9 cellular contexts compared by ENCODE assay signal in genomic region chr16:56632160-56632847, GRCh38. TPM values are rescaled to one million over a fixed set of nuclear protein-coding genes. Genes with fewer than 3 reads are reported as not detected.
DNase-seq lines count a peak whose midpoint lies in the region; ATAC-seq and TF ChIP-seq lines count a peak whose summit lies in the region.
"Had no signal": no experiment of that assay in that cellular context is flagged by ENCODE, and none has a peak within 500 bp of the region (broad histone marks: within the 10 kb centered on the region; RNA-seq: fewer than 3 reads in every experiment).

TSS of gene MT1M (plus strand) at chr16:56632659. CDS start at chr16:56632732, 73 bp downstream.

- no peak within 1 kb of the TSS for H3K27ac Mint-ChIP-seq in endothelial cell (ENCODE audit: unreplicated experiment)

- no peaks in the 10 kb centered on the region for H3K9me3 Mint-ChIP-seq in endothelial cell (ENCODE audit: unreplicated experiment)

- peak in 2 of 4 donors; percentile 63 to 64 for TF ChIP-seq POLR2A in upper lobe of left lung (IDR thresholded peaks at IDR 0.05)

- intact Hi-C loops in A673 (cut with micrococcal nuclease; ENCODE audit: unreplicated experiment): no loop called here
- intact Hi-C loops in mucosa of descending colon (cut with DNase I, micrococcal nuclease): no loop called here

- peak; percentile 90 to 99 (median 98) for TF ChIP-seq EP300 in upper lobe of left lung (IDR thresholded peaks at IDR 0.05)

- ATAC-seq in mucosa of descending colon: peak; percentile 91
- peak; percentile 81 to 90 for ATAC-seq in upper lobe of left lung (ENCODE audit: low FRiP score in 2 of 2)
- no peak for ATAC-seq in HG02759 (IDR thresholded peaks at IDR 0.05; ENCODE audit: unreplicated experiment)

- H3K4me1 Mint-ChIP-seq in endothelial cell (ENCODE audit: unreplicated experiment): peaks cover 7% of the 10 kb centered on the region

- DNase-seq in A673 (ENCODE audit: low spot score) (no peak), NCI-H69 (lab: John Stamatoyannopoulos, UW) (peak; percentile 5), endothelial cell (ENCODE audit: low spot score) (no peak), mucosa of descending colon (peak; percentile 59 to 74 (median 66)), upper lobe of left lung (peak; percentile 56 to 92), NOMO-1 treated with DMSO at 0.1 percent for 48 hours (lab: John Stamatoyannopoulos, UW; ENCODE audit: unreplicated experiment) (no peak), HPDE6-E6E7 (ENCODE audit: extremely low spot score) (no peak)

- no TSS peak for BruUV-seq in A673 (replicated peaks; lab: Mats Ljungman, UMichigan)

- no peak within 1 kb of the TSS for H3K27ac ChIP-seq in A673 (ENCODE audit: low read depth, low read length, poor library complexity, severe bottlenecking)
- H3K27ac ChIP-seq in upper lobe of left lung: peak within 1 kb of the TSS; percentile 82 to 92 (median 87)
- H3K27ac ChIP-seq: VCaP had no signal

- no peaks in the 10 kb centered on the region for H3K36me3 Mint-ChIP-seq in endothelial cell (ENCODE audit: low read depth, unreplicated experiment)

- peaks cover 53% of the 10 kb centered on the region for H3K27me3 ChIP-seq in A673 (replicated peaks; ENCODE audit: insufficient read depth, low read depth, low read length, poor library complexity)
- H3K27me3 ChIP-seq in upper lobe of left lung: peaks cover 0 to 8% (median 4%) of the 10 kb centered on the region in 4 donors

- TF ChIP-seq CTCF in A673 (conservative IDR thresholded peaks at IDR 0.05; ENCODE audit: low read depth, low read length) (no peak), endothelial cell (IDR thresholded peaks at IDR 0.05; ENCODE audit: unreplicated experiment) (no peak), mucosa of descending colon (IDR thresholded peaks at IDR 0.05) (no peak), upper lobe of left lung (IDR thresholded peaks at IDR 0.05) (no peak)

- peak within 1 kb of the TSS; percentile 63 for H3K4me3 Mint-ChIP-seq in endothelial cell (ENCODE audit: unreplicated experiment)

- H3K4me1 ChIP-seq in A673 (ENCODE audit: insufficient read depth, low read length, poor library complexity, severe bottlenecking) (peaks cover 2% of the 10 kb centered on the region), mucosa of descending colon (ENCODE audit: low read depth) (peaks cover 19% of the 10 kb centered on the region), upper lobe of left lung (peaks cover 10 to 34% (median 14%) of the 10 kb centered on the region in 4 donors)

- H3K4me3 ChIP-seq in A673 (ENCODE audit: low read depth, low read length, poor library complexity, severe bottlenecking): peak within 1 kb of the TSS; percentile 23
- no peak within 1 kb of the TSS for H3K4me3 ChIP-seq in mucosa of descending colon
- H3K4me3 ChIP-seq in upper lobe of left lung: peak within 1 kb of the TSS; percentile 12 to 57 (median 50)

- H3K36me3 ChIP-seq in A673 (ENCODE audit: insufficient read depth, low read length, poor library complexity, severe bottlenecking) (no peaks in the 10 kb centered on the region), mucosa of descending colon (ENCODE audit: low read depth) (no peaks in the 10 kb centered on the region), upper lobe of left lung (no peaks in the 10 kb centered on the region)

- CTCF ChIA-PET in A673 (lab: Charles Lee): no interaction called here

- peaks cover 39% of the 10 kb centered on the region for H3K27me3 Mint-ChIP-seq in endothelial cell (ENCODE audit: unreplicated experiment)

- POLR2A ChIA-PET in A673 (lab: Charles Lee; ENCODE audit: low non-redundant PET): no interaction called here

- 2 to 4% methylated on average over 3 to 24 of the region's 61 CpGs for WGBS in upper lobe of left lung, 2 donors

- H3K9me3 ChIP-seq in A673 (ENCODE audit: low read depth, low read length, poor library complexity, severe bottlenecking) (no peaks in the 10 kb centered on the region), mucosa of descending colon (no peaks in the 10 kb centered on the region), upper lobe of left lung (no peaks in the 10 kb centered on the region)

RNA-seq across cellular contexts. Expression of gene MT1M, which starts in this region (rescaled TPM):
- total RNA-seq in A673 (2021): 0.49 TPM in 1 of 2 replicates, not detected in the other
- total RNA-seq in endothelial cell (ENCODE audit: unreplicated experiment): not detected
- 10 to 100 TPM in 2 of 3 donors, 1 to 10 TPM in 1; 9.5 to 40.0 (median 23.3) TPM for total RNA-seq in mucosa of descending colon
- 100 to 1,000 TPM in 1 of 6 donors, 10 to 100 TPM in 4, 1 to 10 TPM in 1; 8.4 to 194 (median 37.0) TPM for total RNA-seq in upper lobe of left lung

Comparison
In these comparisons a context has a peak if more than half of its experiments do, and no peak if none do; other contexts are left out.
1. DNase-seq: peak in NCI-H69 (single experiment), mucosa of descending colon (3 of 3) and upper lobe of left lung (2 of 2); none in A673 (single experiment), endothelial cell (single experiment), NOMO-1 treated with DMSO at 0.1 percent for 48 hours (single experiment) and HPDE6-E6E7 (single experiment).